Comparison of ENCODE assay signal across 8 cellular contexts in the genomic region with DNA sequence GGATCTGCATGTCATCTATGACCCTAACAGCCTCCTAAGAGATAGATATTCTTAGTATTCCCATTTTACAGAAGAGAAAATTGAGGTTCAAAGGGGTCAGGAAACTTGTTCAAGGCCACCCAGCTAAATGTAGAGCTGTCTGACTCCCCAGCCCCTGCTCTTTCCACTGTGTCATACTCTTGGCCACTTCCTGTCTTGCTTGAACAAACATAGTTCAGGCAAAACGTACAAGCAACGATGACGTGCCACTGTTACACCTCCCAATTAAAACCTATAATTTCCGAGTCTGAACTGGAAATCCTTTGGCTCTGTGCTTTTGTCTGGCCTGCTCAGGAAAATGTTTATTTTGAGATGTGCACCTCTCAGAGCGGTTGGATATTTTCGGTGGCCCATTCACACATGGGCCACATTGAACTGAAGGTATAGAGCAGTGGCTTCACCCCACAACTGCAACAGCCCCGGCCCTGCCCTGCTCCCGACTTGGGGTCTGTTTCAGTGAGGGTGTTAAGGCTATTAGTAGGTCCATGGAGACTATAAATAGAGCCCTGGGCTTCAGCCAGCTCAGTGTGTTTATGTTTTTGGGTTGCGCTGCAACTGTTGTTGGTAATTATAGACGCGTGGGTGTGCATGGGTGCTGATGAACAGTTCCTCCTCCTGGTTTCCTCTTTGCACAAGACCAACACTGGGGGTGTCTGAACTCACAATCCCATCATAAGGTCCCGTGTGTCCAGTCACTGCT.
DNase-seq lines count a peak whose midpoint lies in the region; ATAC-seq and TF ChIP-seq lines count a peak whose summit lies in the region.

No MANE protein-coding gene starts in this region.

- ATAC-seq in GM19395 (IDR thresholded peaks at IDR 0.05; ENCODE audit: unreplicated experiment): peak; percentile 85
- ATAC-seq in HG03354 (IDR thresholded peaks at IDR 0.05; ENCODE audit: poor library complexity, severe bottlenecking, unreplicated experiment): peak; percentile 79
- peak; percentile 81 for ATAC-seq in activated B cell treated with CpG ODN at 0.5 μM for 24 hours (ENCODE audit: low read depth)
- peak; percentile 90 to 96 (median 92) for ATAC-seq in heart left ventricle

- H3K36me3 ChIP-seq in BLaER1 treated with 17β-estradiol and CSF1 and Interleukin-3, amounts not matched to agents 10 nM and 100 nM: no peaks in the 10 kb centered on the region
- no peaks in the 10 kb centered on the region for H3K36me3 ChIP-seq in heart left ventricle
- H3K36me3 ChIP-seq in thymus (ENCODE audit: control insufficient read depth, insufficient read depth): no peaks in the 10 kb centered on the region

- H3K9ac ChIP-seq in BLaER1 treated with 17β-estradiol and CSF1 and Interleukin-3, amounts not matched to agents 10 nM and 100 nM: peak overlapping the region; percentile 62 to 86 (median 73)

- no peaks in the 10 kb centered on the region for H3K36me3 Mint-ChIP-seq in activated B cell treated with CpG ODN at 0.5 μM for 24 hours (ENCODE audit: low read depth)

- WGBS in heart left ventricle, 4 donors: 23 to 36% (median 29%) methylated on average over 12 of the region's 12 CpGs
- 82% methylated on average over 12 of the region's 12 CpGs for WGBS in thymus

- peak overlapping the region in 4 of 10 experiments; percentile 5 to 35 (median 18); a peak in 8 of 20 replicates for H3K4me3 ChIP-seq in BLaER1 treated with 17β-estradiol and CSF1 and Interleukin-3, amounts not matched to agents 10 nM and 100 nM
- H3K4me3 ChIP-seq in heart left ventricle (peak overlapping the region in 1 of 12 donors; percentile 30), thymus (ENCODE audit: low read length) (no peak overlapping the region)

- CTCF ChIA-PET in activated B cell treated with CpG ODN at 0.5 μM for 24 hours (lab: Charles Lee): interaction anchor here (1.7 to 2.8 kb wide), 3 partner anchors 13 to 184 kb away, joined by 5 to 7 read pairs (median 6); no protein-coding TSS in a partner anchor

- peak overlapping the region; percentile 70 to 91 (median 84) for H3K4me2 ChIP-seq in BLaER1 treated with 17β-estradiol and CSF1 and Interleukin-3, amounts not matched to agents 10 nM and 100 nM

- H3K4me3 Mint-ChIP-seq in activated B cell treated with CpG ODN at 0.5 μM for 24 hours: peak overlapping the region; percentile 83

- H3K4me1 ChIP-seq in BLaER1 treated with 17β-estradiol and CSF1 and Interleukin-3, amounts not matched to agents 10 nM and 100 nM: peaks cover 65 to 80% (median 76%) of the 10 kb centered on the region in 10 experiments
- H3K4me1 ChIP-seq in heart left ventricle (peaks cover 0 to 57% (median 9%) of the 10 kb centered on the region in 12 donors), thymus (ENCODE audit: control insufficient read depth, insufficient read depth, low read length) (peaks cover 6% of the 10 kb centered on the region)

- no peak for TF ChIP-seq POLR2A in heart left ventricle (IDR thresholded peaks at IDR 0.05)

- H3K4me1 Mint-ChIP-seq in activated B cell treated with CpG ODN at 0.5 μM for 24 hours: peaks cover 58% of the 10 kb centered on the region

- H3K27ac ChIP-seq in BLaER1 treated with 17β-estradiol and CSF1 and Interleukin-3, amounts not matched to agents 10 nM and 100 nM: peak overlapping the region; percentile 81 to 99 (median 96)
- H3K27ac ChIP-seq in heart left ventricle: peak overlapping the region in 3 of 12 donors; percentile 41 to 75 (median 57)
- peak overlapping the region; percentile 42 for H3K27ac ChIP-seq in thymus (ENCODE audit: low read depth)

- no peaks in the 10 kb centered on the region for H3K27me3 Mint-ChIP-seq in activated B cell treated with CpG ODN at 0.5 μM for 24 hours

- H3K27ac Mint-ChIP-seq in activated B cell treated with CpG ODN at 0.5 μM for 24 hours: peak overlapping the region; percentile 98

- DNase-seq in activated B cell treated with CpG ODN at 0.5 μM for 24 hours: no peak
- peak; percentile 61 to 77 (median 68) for DNase-seq in heart left ventricle
- DNase-seq in NCI-H82 (lab: John Stamatoyannopoulos, UW): no peak
- no peak for DNase-seq in NCI-H524 treated with DMSO at 0.1 percent for 48 hours (lab: John Stamatoyannopoulos, UW)

- H3K9me3 Mint-ChIP-seq in activated B cell treated with CpG ODN at 0.5 μM for 24 hours: no peaks in the 10 kb centered on the region

- no peak for TF ChIP-seq CTCF in activated B cell treated with CpG ODN at 0.5 μM for 24 hours (IDR thresholded peaks at IDR 0.05)
- no peak for TF ChIP-seq CTCF in heart left ventricle (IDR thresholded peaks at IDR 0.05)

- intact Hi-C loops in activated B cell treated with CpG ODN at 0.5 μM for 24 hours (cut with micrococcal nuclease): loop anchor here (1.0 to 5.0 kb wide), 10 partner anchors 21 to 730 kb away; partner anchors contain the start of genes ADO, ARID5B and EGR2
- intact Hi-C loops in heart left ventricle (cut with DNase I): loop anchor here in 2 of 10 donors (10.0 kb wide), 2 partner anchors 173 to 183 kb away; partner anchors contain the start of genes ADO (in 1 of the 2) and EGR2 (in 1 of the 2)

- H3K9me3 ChIP-seq in BLaER1 treated with 17β-estradiol and CSF1 and Interleukin-3, amounts not matched to agents 10 nM and 100 nM (replicated peaks in 1 of 11): peaks cover 0 to 28% (median 17%) of the 10 kb centered on the region in 11 experiments; a peak in 13 of 22 replicates
- no peaks in the 10 kb centered on the region for H3K9me3 ChIP-seq in heart left ventricle
- no peaks in the 10 kb centered on the region for H3K9me3 ChIP-seq in thymus (ENCODE audit: control insufficient read depth)

- H3K27me3 ChIP-seq in BLaER1 treated with 17β-estradiol and CSF1 and Interleukin-3, amounts not matched to agents 10 nM and 100 nM: no peaks in the 10 kb centered on the region
- H3K27me3 ChIP-seq in heart left ventricle (no peaks in the 10 kb centered on the region), thymus (ENCODE audit: control insufficient read depth, insufficient read depth) (no peaks in the 10 kb centered on the region)

- no peaks in the 10 kb centered on the region for H4K20me1 ChIP-seq in BLaER1 treated with 17β-estradiol and CSF1 and Interleukin-3, amounts not matched to agents 10 nM and 100 nM

- POLR2A ChIA-PET in activated B cell treated with CpG ODN at 0.5 μM for 24 hours (lab: Charles Lee): interaction anchor here (0.9 to 2.2 kb wide), 4 partner anchors 21 to 185 kb away, joined by 3 to 5 read pairs (median 4); no protein-coding TSS in a partner anchor

Comparison
In these comparisons a context has a peak if more than half of its experiments do, and no peak if none do; other contexts are left out.
1. DNase-seq: peak in heart left ventricle (5 of 5); none in activated B cell treated with CpG ODN at 0.5 μM for 24 hours (single experiment), NCI-H82 (single experiment) and NCI-H524 treated with DMSO at 0.1 percent for 48 hours (single experiment).
2. Peak in every context shown above with its lines, with median percentiles within 50 percentile points of each other: ATAC-seq.